Comparison of ENCODE assay signal across 8 cellular contexts in the genomic region with DNA sequence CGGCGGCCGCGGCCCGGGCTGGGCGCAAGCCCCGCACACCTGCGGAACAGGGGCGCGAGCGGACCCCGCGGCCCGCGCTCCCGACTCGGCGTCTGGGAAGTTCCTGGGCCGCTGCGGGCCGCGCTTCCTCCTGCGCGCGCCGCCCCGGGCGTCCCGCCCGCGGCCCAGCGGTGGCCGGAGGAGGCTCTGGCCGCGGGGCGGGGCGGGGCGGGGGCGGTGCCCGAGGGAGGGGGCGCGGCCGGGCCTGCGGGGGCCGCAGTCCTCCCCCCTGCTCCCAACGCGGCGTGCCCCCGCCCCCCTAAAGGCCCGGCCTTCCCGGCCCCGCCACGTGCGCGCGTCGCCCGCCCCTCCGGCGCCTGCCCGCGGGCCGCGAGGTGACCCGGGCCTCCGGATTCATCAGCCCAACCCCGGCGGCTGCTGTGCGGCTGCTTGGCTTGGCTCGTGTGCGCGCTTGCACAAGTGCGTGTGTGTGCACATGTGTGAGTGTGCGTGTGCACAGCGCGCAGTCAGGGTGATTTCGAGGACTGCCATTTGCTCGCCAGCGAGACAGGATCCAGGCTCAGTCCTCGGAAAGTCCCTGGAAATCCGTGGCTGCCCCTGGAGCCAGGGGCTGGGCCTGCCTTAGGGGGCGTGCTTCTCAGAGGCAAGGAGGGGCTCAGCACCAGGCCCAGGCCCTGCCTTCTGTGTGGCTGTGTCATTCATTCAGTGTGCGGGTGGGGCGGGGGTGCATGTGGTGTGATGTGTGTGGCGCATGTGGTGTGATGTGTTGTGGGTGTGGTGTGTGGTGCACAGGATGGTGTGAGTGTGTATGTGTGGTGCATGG. TPM values are rescaled to one million over a fixed set of nuclear protein-coding genes. Genes with fewer than 3 reads are reported as not detected.
DNase-seq lines count a peak whose midpoint lies in the region; ATAC-seq, FAIRE-seq and TF ChIP-seq lines count a peak whose summit lies in the region.

C2CD2 (minus strand) TSS at position 188 of the 823 bp plus-strand sequence. CDS start 370 bp downstream, outside the sequence.

- 5 to 8% methylated on average over 38 to 85 of the region's 85 CpGs for WGBS in lung, 2 donors

- peak within 1 kb of the TSS; percentile 72 for H3K4me3 ChIP-seq in lung

- no peaks in the 10 kb centered on the region for H3K9me3 Mint-ChIP-seq in effector memory CD8-positive, alpha-beta T cell
- H3K9me3 Mint-ChIP-seq in stimulated activated effector memory CD8-positive, alpha-beta T cell treated with anti-CD3 and anti-CD28 coated beads, Interleukin-12 subunit alpha, Interleukin-12 subunit beta, amount 100 ng/mL, for 72 hours, result no peaks in the 10 kb centered on the region

- ATAC-seq in HG03565 (IDR thresholded peaks at IDR 0.05; ENCODE audit: unreplicated experiment) (peak; percentile 28), lung (ENCODE audit: insufficient read depth, low FRiP score) (peak; percentile 76), HG03442 (IDR thresholded peaks at IDR 0.05; ENCODE audit: unreplicated experiment) (no peak)
- peak; percentile 32 for ATAC-seq in effector memory CD8-positive, alpha-beta T cell (replicated peaks)
- ATAC-seq in stimulated activated effector memory CD8-positive, alpha-beta T cell treated with anti-CD3 and anti-CD28 coated beads, Interleukin-12 subunit alpha, Interleukin-12 subunit beta, amount 100 ng/mL, for 72 hours, result peak; percentile 50

- H3K27ac ChIP-seq in lung (ENCODE audit: low read depth in 1 of 2, low read length in 1 of 2), result peak within 1 kb of the TSS; percentile 42 to 71

- H3K4me1 Mint-ChIP-seq in effector memory CD8-positive, alpha-beta T cell (ENCODE audit: low read depth in 2 of 2), result peaks cover 0 to 5% of the 10 kb centered on the region in 2 donors
- peaks cover 9% of the 10 kb centered on the region for H3K4me1 Mint-ChIP-seq in stimulated activated effector memory CD8-positive, alpha-beta T cell treated with anti-CD3 and anti-CD28 coated beads, Interleukin-12 subunit alpha, Interleukin-12 subunit beta, amount 100 ng/mL, for 72 hours

- no peak for TF ChIP-seq CTCF in lung (IDR thresholded peaks at IDR 0.05; ENCODE audit: control extremely low read depth, extremely low read depth)

- peaks cover 0 to 12% of the 10 kb centered on the region in 2 donors for H3K4me1 ChIP-seq in lung (ENCODE audit: control insufficient read depth in 2 of 2, insufficient read depth in 2 of 2, low read length in 2 of 2)

- H3K27ac Mint-ChIP-seq in effector memory CD8-positive, alpha-beta T cell, result no peak within 1 kb of the TSS
- peak within 1 kb of the TSS; percentile 11 for H3K27ac Mint-ChIP-seq in stimulated activated effector memory CD8-positive, alpha-beta T cell treated with anti-CD3 and anti-CD28 coated beads, Interleukin-12 subunit alpha, Interleukin-12 subunit beta, amount 100 ng/mL, for 72 hours

- H3K36me3 Mint-ChIP-seq in effector memory CD8-positive, alpha-beta T cell (ENCODE audit: insufficient read depth), result no peaks in the 10 kb centered on the region
- peaks cover 4% of the 10 kb centered on the region for H3K36me3 Mint-ChIP-seq in stimulated activated effector memory CD8-positive, alpha-beta T cell treated with anti-CD3 and anti-CD28 coated beads, Interleukin-12 subunit alpha, Interleukin-12 subunit beta, amount 100 ng/mL, for 72 hours

- no peaks in the 10 kb centered on the region for H3K9me3 ChIP-seq in lung (ENCODE audit: control insufficient read depth in 2 of 2, insufficient read depth in 1 of 2, low read length in 1 of 2)

- no peaks in the 10 kb centered on the region for H3K36me3 ChIP-seq in lung (ENCODE audit: control insufficient read depth in 2 of 2, insufficient read depth in 2 of 2, low read length in 2 of 2)

- no peak; the same call in 1 of the 2 replicates for TF ChIP-seq POLR2A in GM12891 (IDR thresholded peaks at IDR 0.05; ENCODE audit: low read depth, low read length)

- DNase-seq in AG08395 (ENCODE audit: low spot score) (peak; percentile 96), GM12891 (ENCODE audit: insufficient read length, low spot score) (peak; percentile 84), T1000 (lab: John Stamatoyannopoulos, UW) (peak; percentile 68), lung (ENCODE audit: low spot score) (peak; percentile 60)
- DNase-seq in effector memory CD8-positive, alpha-beta T cell, result no peak
- no peak for DNase-seq in stimulated activated effector memory CD8-positive, alpha-beta T cell treated with anti-CD3 and anti-CD28 coated beads, Interleukin-12 subunit alpha, Interleukin-12 subunit beta, amount 100 ng/mL, for 72 hours (ENCODE audit: low spot score in 2 of 2)

- no peaks in the 10 kb centered on the region for H3K27me3 ChIP-seq in lung (ENCODE audit: control insufficient read depth, insufficient read depth)

- H3K4me3 Mint-ChIP-seq in effector memory CD8-positive, alpha-beta T cell, result peak within 1 kb of the TSS; percentile 50 to 51
- H3K4me3 Mint-ChIP-seq in stimulated activated effector memory CD8-positive, alpha-beta T cell treated with anti-CD3 and anti-CD28 coated beads, Interleukin-12 subunit alpha, Interleukin-12 subunit beta, amount 100 ng/mL, for 72 hours, result peak within 1 kb of the TSS; percentile 42

- FAIRE-seq in GM12891 (lab: Jason Lieb, UNC), result no peak

- peaks cover 44 to 68% of the 10 kb centered on the region in 2 donors for H3K27me3 Mint-ChIP-seq in effector memory CD8-positive, alpha-beta T cell

TF ChIP-seq in GM12891, 5 proteins besides CTCF, POLR2A, EP300 and RAD21:
- TF ChIP-seq POU2F2 (IDR thresholded peaks at IDR 0.05; ENCODE audit: low read depth, low read length) (no peak), SPI1 (IDR thresholded peaks at IDR 0.05; ENCODE audit: low read depth, low read length) (no peak), TAF1 (IDR thresholded peaks at IDR 0.05; ENCODE audit: low read depth, low read length) (no peak), POLR2AphosphoS5 (IDR thresholded peaks at IDR 0.05; ENCODE audit: low read depth, low read length) (no peak), PAX5 (IDR thresholded peaks at IDR 0.05; ENCODE audit: insufficient read depth, low read length, severe bottlenecking) (no peak)

RNA-seq across cellular contexts. Expression of gene C2CD2, which starts in this region (rescaled TPM):
- polyA plus RNA-seq in GM12891 (2012; ENCODE audit: low read depth, missing spikeins), result 9.1 TPM
- total RNA-seq in lung, result 10 to 100 TPM; 17.4 to 19.5 TPM
- polyA plus RNA-seq in lung, result 1 to 10 TPM; 7.0 to 7.1 TPM

Comparison
In these comparisons a context has a peak if more than half of its experiments do, and no peak if none do; other contexts are left out.
1. DNase-seq: peak in AG08395 (single experiment), GM12891 (single experiment), T1000 (single experiment) and lung (single experiment); none in effector memory CD8-positive, alpha-beta T cell (0 of 3) and stimulated activated effector memory CD8-positive, alpha-beta T cell treated with anti-CD3 and anti-CD28 coated beads, Interleukin-12 subunit alpha, Interleukin-12 subunit beta, amount 100 ng/mL, for 72 hours (0 of 2).